29 cellular contexts compared by ENCODE assay signal in genomic region chr5:134634227-134634626, GRCh38. TPM values are rescaled to one million over a fixed set of nuclear protein-coding genes. Genes with fewer than 3 reads are reported as not detected.
DNase-seq lines count a peak whose midpoint lies in the region; ATAC-seq and TF ChIP-seq lines count a peak whose summit lies in the region.
"Had no signal": no experiment of that assay in that cellular context is flagged by ENCODE, and none has a peak within 500 bp of the region (broad histone marks: within the 10 kb centered on the region; RNA-seq: fewer than 3 reads in every experiment).

No MANE protein-coding gene starts in this region.

- no peaks in the 10 kb centered on the region for H3K27me3 ChIP-seq in spleen (replicated peaks in 1 of 7)
- no peaks in the 10 kb centered on the region for H3K27me3 ChIP-seq in naive thymus-derived CD4-positive, alpha-beta T cell (ENCODE audit: control insufficient read depth in 2 of 2, insufficient read depth in 2 of 2, low read length in 2 of 2)
- H3K27me3 ChIP-seq: BE2C, cardiac muscle cell, gastroesophageal sphincter, upper lobe of left lung had no signal

- H3K27ac Mint-ChIP-seq in central memory CD8-positive, alpha-beta T cell (ENCODE audit: low read depth), result no peak overlapping the region
- H3K27ac Mint-ChIP-seq in naive thymus-derived CD4-positive, alpha-beta T cell, result no peak overlapping the region
- H3K27ac Mint-ChIP-seq: mesothelial cell of epicardium had no signal

- H3K36me3 Mint-ChIP-seq in activated T-cell treated with anti-CD3 and anti-CD28 coated beads, Interleukin-2, amount 50 U/mL, for 4 hours (ENCODE audit: insufficient read depth), result no peaks in the 10 kb centered on the region
- H3K36me3 Mint-ChIP-seq in central memory CD8-positive, alpha-beta T cell (ENCODE audit: insufficient read depth), result peaks cover 13% of the 10 kb centered on the region
- H3K36me3 Mint-ChIP-seq in naive thymus-derived CD4-positive, alpha-beta T cell, result peaks cover 0 to 1% (median 0%) of the 10 kb centered on the region in 5 donors
- H3K36me3 Mint-ChIP-seq: immature natural killer cell, mesothelial cell of epicardium had no signal

- H3K4me1 Mint-ChIP-seq in activated T-cell treated with anti-CD3 and anti-CD28 coated beads, Interleukin-2, amount 50 U/mL, for 4 hours (ENCODE audit: low read depth), result peaks cover 17% of the 10 kb centered on the region
- H3K4me1 Mint-ChIP-seq in central memory CD8-positive, alpha-beta T cell, result peaks cover 10% of the 10 kb centered on the region
- peaks cover 5 to 25% (median 15%) of the 10 kb centered on the region in 7 donors for H3K4me1 Mint-ChIP-seq in naive thymus-derived CD4-positive, alpha-beta T cell

- no peak for TF ChIP-seq CTCF in spleen (IDR thresholded peaks at IDR 0.05 in 8 of 11, conservative IDR thresholded peaks at IDR 0.05 in 3 of 11)

- H3K4me3 ChIP-seq in spleen, result no peak overlapping the region
- H3K4me3 ChIP-seq in naive thymus-derived CD4-positive, alpha-beta T cell (ENCODE audit: low read length), result no peak overlapping the region
- H3K4me3 ChIP-seq: A549, cardiac muscle cell, gastroesophageal sphincter, SK-N-MC, upper lobe of left lung had no signal

- H3K4me3 Mint-ChIP-seq in activated T-cell treated with anti-CD3 and anti-CD28 coated beads, Interleukin-2, amount 50 U/mL, for 4 hours, result peak overlapping the region; percentile 3
- H3K4me3 Mint-ChIP-seq in central memory CD8-positive, alpha-beta T cell, result peak overlapping the region; percentile 87
- H3K4me3 Mint-ChIP-seq in naive thymus-derived CD4-positive, alpha-beta T cell, result peak overlapping the region in 1 of 10 donors; percentile 25

- peaks cover 11 to 41% (median 26%) of the 10 kb centered on the region in 6 donors for H3K4me1 ChIP-seq in spleen
- H3K4me1 ChIP-seq in naive thymus-derived CD4-positive, alpha-beta T cell (ENCODE audit: control insufficient read depth in 2 of 2, insufficient read depth in 2 of 2, low read length in 2 of 2), result peaks cover 0 to 13% of the 10 kb centered on the region in 2 donors
- H3K4me1 ChIP-seq: A549, BE2C, parathyroid adenoma had no signal

- no peak for ATAC-seq in activated T-cell treated with anti-CD3 and anti-CD28 coated beads, Interleukin-2, amount 50 U/mL, for 4 hours
- ATAC-seq in central memory CD8-positive, alpha-beta T cell (replicated peaks; ENCODE audit: extremely low read depth, poor library complexity, severe bottlenecking), result no peak
- no peak for ATAC-seq in GM19324 (IDR thresholded peaks at IDR 0.05; ENCODE audit: low FRiP score, unreplicated experiment)
- ATAC-seq in naive thymus-derived CD4-positive, alpha-beta T cell, result no peak
- ATAC-seq: A549; gastroesophageal sphincter; left lobe of liver; naive thymus-derived CD8-positive, alpha-beta T cell; right cardiac atrium had no signal

- POLR2A ChIA-PET in naive thymus-derived CD4-positive, alpha-beta T cell (lab: Charles Lee), result interaction anchor here (0.6 to 1.8 kb wide), 8 partner anchors 9 to 757 kb away, joined by 3 to 8 read pairs (median 3); partner anchors contain the start of gene TXNDC15

- no peaks in the 10 kb centered on the region for H3K27me3 Mint-ChIP-seq in activated T-cell treated with anti-CD3 and anti-CD28 coated beads, Interleukin-2, amount 50 U/mL, for 4 hours (ENCODE audit: low read depth)
- no peaks in the 10 kb centered on the region for H3K27me3 Mint-ChIP-seq in central memory CD8-positive, alpha-beta T cell
- H3K27me3 Mint-ChIP-seq in naive thymus-derived CD4-positive, alpha-beta T cell, result no peaks in the 10 kb centered on the region
- H3K27me3 Mint-ChIP-seq: activated CD4-positive, alpha-beta T cell treated with anti-CD3 and anti-CD28 coated beads, Interleukin-2, amount 10 ng/mL, durations not matched to agents 7 days and 5 days; naive thymus-derived CD8-positive, alpha-beta T cell had no signal

- H3K9me3 ChIP-seq in spleen, result no peaks in the 10 kb centered on the region
- H3K9me3 ChIP-seq in naive thymus-derived CD4-positive, alpha-beta T cell (ENCODE audit: control insufficient read depth in 2 of 3, low read length in 3 of 3), result no peaks in the 10 kb centered on the region
- H3K9me3 ChIP-seq: A549, BE2C, gastroesophageal sphincter, upper lobe of left lung had no signal

- intact Hi-C loops in spleen (cut with DNase I; ENCODE audit: low total_unique reads), result no loop called here
- intact Hi-C loops in cardiac septum (cut with DNase I), result loop anchor here (5.0 kb wide), 1 partner anchor 123 kb away; the partner anchor contains the start of gene DDX46
- intact Hi-C loops in naive thymus-derived CD4-positive, alpha-beta T cell (cut with micrococcal nuclease), result loop anchor here (5.0 kb wide), 2 partner anchors 123 to 1582 kb away; partner anchors contain the start of genes DDX46 (in 1 of the 2) and HSPA4 (in 1 of the 2)

- H3K36me3 ChIP-seq in spleen, result peaks cover 0 to 4% (median 0%) of the 10 kb centered on the region in 6 donors
- peaks cover 0 to 4% (median 0%) of the 10 kb centered on the region in 3 experiments for H3K36me3 ChIP-seq in naive thymus-derived CD4-positive, alpha-beta T cell (ENCODE audit: control insufficient read depth in 2 of 3, insufficient read depth in 3 of 3, low read length in 3 of 3)
- H3K36me3 ChIP-seq: cardiac muscle cell, upper lobe of left lung had no signal

- whole genome bisulfite sequencing in spleen, 5 donors, result 90 to 93% (median 91%) methylated on average over 10 of the region's 10 CpGs

- TF ChIP-seq POLR2A in spleen (IDR thresholded peaks at IDR 0.05), result no peak

- H3K27ac ChIP-seq in spleen, result no peak overlapping the region
- H3K27ac ChIP-seq in naive thymus-derived CD4-positive, alpha-beta T cell (ENCODE audit: low read depth, low read length), result no peak overlapping the region
- H3K27ac ChIP-seq: A549, cardiac muscle cell, gastroesophageal sphincter, parathyroid adenoma, RWPE1, SK-N-MC, upper lobe of left lung, WERI-Rb-1 had no signal

- CTCF ChIA-PET in naive thymus-derived CD4-positive, alpha-beta T cell (lab: Charles Lee), result no interaction called here

- no peak for DNase-seq in activated T-cell treated with anti-CD3 and anti-CD28 coated beads, Interleukin-2, amount 50 U/mL, for 4 hours
- no peak for DNase-seq in activated T-cell treated with anti-CD3 and anti-CD28 coated beads, Interleukin-2, amount 50 U/mL, for 48 hours
- DNase-seq in NCI-H526 treated with DMSO at 0.1 percent for 48 hours (lab: John Stamatoyannopoulos, UW) (peak; percentile 52), spleen (peak; percentile 36), cardiac septum (ENCODE audit: low spot score) (no peak)
- DNase-seq in central memory CD8-positive, alpha-beta T cell (ENCODE audit: low spot score in 2 of 2), result no peak
- DNase-seq in naive thymus-derived CD4-positive, alpha-beta T cell, result no peak
- DNase-seq: activated CD4-positive, alpha-beta T cell treated with anti-CD3 and anti-CD28 coated beads, Interleukin-2, amount 10 ng/mL, durations not matched to agents 7 days and 5 days; activated CD8-positive, alpha-beta memory T cell treated with anti-CD3 and anti-CD28 coated beads, Interleukin-2, amount 50 U/mL, for 48 hours; BE2C; hippocampal formation; immature natural killer cell; naive thymus-derived CD8-positive, alpha-beta T cell; NCI-H1694 treated with DMSO at 0.1 percent for 48 hours; NCI-H2171; NCI-H510A treated with DMSO at 0.1 percent for 48 hours; right cardiac atrium; substantia nigra; upper lobe of left lung; WERI-Rb-1 had no signal

- no peaks in the 10 kb centered on the region for H3K9me3 Mint-ChIP-seq in activated T-cell treated with anti-CD3 and anti-CD28 coated beads, Interleukin-2, amount 50 U/mL, for 4 hours
- H3K9me3 Mint-ChIP-seq in central memory CD8-positive, alpha-beta T cell, result no peaks in the 10 kb centered on the region
- H3K9me3 Mint-ChIP-seq in naive thymus-derived CD4-positive, alpha-beta T cell, result no peaks in the 10 kb centered on the region
- H3K9me3 Mint-ChIP-seq: activated CD4-positive, alpha-beta T cell treated with anti-CD3 and anti-CD28 coated beads, Interleukin-2, amount 10 ng/mL, durations not matched to agents 7 days and 5 days; immature natural killer cell; mesothelial cell of epicardium; naive thymus-derived CD8-positive, alpha-beta T cell had no signal

RNA-seq across cellular contexts. Expression of gene SAR1B, which starts 1.6 kb away (rescaled TPM):
- total RNA-seq in activated T-cell treated with anti-CD3 and anti-CD28 coated beads, Interleukin-2, amount 50 U/mL, for 4 hours, result 10 to 100 TPM; 57.4 to 63.7 (median 58.3) TPM
- 10 to 100 TPM; 40.2 to 68.6 (median 52.0) TPM for total RNA-seq in spleen
- 10 to 100 TPM in 2 of 3 donors, 1 to 10 TPM in 1; 7.8 to 14.5 (median 11.5) TPM for polyA plus RNA-seq in spleen
- 85.9 TPM for total RNA-seq in cardiac septum
- 10 to 100 TPM; 34.6 to 50.0 (median 40.9) TPM for total RNA-seq in naive thymus-derived CD4-positive, alpha-beta T cell
- polyA plus RNA-seq in naive thymus-derived CD4-positive, alpha-beta T cell, result 10 to 100 TPM; 30.2 to 35.4 TPM

RNA-seq across cellular contexts. Expression of gene SEC24A, which starts 14.4 kb away (rescaled TPM):
- 10 to 100 TPM; 27.2 to 30.0 (median 28.3) TPM for total RNA-seq in activated T-cell treated with anti-CD3 and anti-CD28 coated beads, Interleukin-2, amount 50 U/mL, for 4 hours
- total RNA-seq in spleen, result 10 to 100 TPM; 20.7 to 36.3 (median 26.2) TPM
- 1 to 10 TPM; 2.3 to 4.3 (median 2.9) TPM for polyA plus RNA-seq in spleen
- total RNA-seq in cardiac septum, result 12.4 TPM
- total RNA-seq in naive thymus-derived CD4-positive, alpha-beta T cell, result 10 to 100 TPM; 13.6 to 30.9 (median 16.0) TPM
- polyA plus RNA-seq in naive thymus-derived CD4-positive, alpha-beta T cell, result 1 to 10 TPM; 5.6 to 9.6 TPM

Comparison
In these comparisons a context has a peak if more than half of its experiments do, and no peak if none do; other contexts are left out.
1. DNase-seq: peak in NCI-H526 treated with DMSO at 0.1 percent for 48 hours (single experiment) and spleen (single experiment); none in activated T-cell treated with anti-CD3 and anti-CD28 coated beads, Interleukin-2, amount 50 U/mL, for 4 hours (single experiment), activated T-cell treated with anti-CD3 and anti-CD28 coated beads, Interleukin-2, amount 50 U/mL, for 48 hours (0 of 2), central memory CD8-positive, alpha-beta T cell (0 of 2), cardiac septum (single experiment) and naive thymus-derived CD4-positive, alpha-beta T cell (0 of 9).